ENCODE assay signal across 9 cellular contexts in genomic region chr7:1940863-1941262, GRCh38.
DNase-seq lines count a peak whose midpoint lies in the region; ATAC-seq and TF ChIP-seq lines count a peak whose summit lies in the region.
"Had no signal": no experiment of that assay in that cellular context is flagged by ENCODE, and none has a peak within 500 bp of the region (broad histone marks: within the 10 kb centered on the region; RNA-seq: fewer than 3 reads in every experiment).

No MANE protein-coding gene starts in this region.

- CTCF ChIA-PET in MCF 10A (lab: Yijun Ruan, JAX), result interaction anchor here (0.5 kb wide), 1 partner anchor 158 kb away, joined by 3 read pairs; no protein-coding TSS in a partner anchor
- CTCF ChIA-PET in PC-3 (lab: Charles Lee), result no interaction called here

- no peaks in the 10 kb centered on the region for H3K79me2 ChIP-seq in PC-3 (ENCODE audit: low read length)

- POLR2A ChIA-PET in MCF 10A (lab: Yijun Ruan, JAX), result no interaction called here
- POLR2A ChIA-PET in PC-3 (lab: Charles Lee; ENCODE audit: unreplicated experiment), result no interaction called here

- intact Hi-C loops in CD14-positive monocyte (cut with micrococcal nuclease) (loop anchor here (2.0 to 10.0 kb wide), 2 partner anchors 74 to 78 kb away; no protein-coding TSS in a partner anchor), heart left ventricle (cut with DNase I) (no loop called here), MCF 10A (cut with micrococcal nuclease) (no loop called here), PC-3 (cut with micrococcal nuclease) (no loop called here)

- no peak for TF ChIP-seq POLR2A in heart left ventricle (IDR thresholded peaks at IDR 0.05)

- H3K9me2 ChIP-seq in PC-3 (replicated peaks; ENCODE audit: low read length), result no peaks in the 10 kb centered on the region

- WGBS in heart left ventricle, 4 donors, result 80 to 93% (median 89%) methylated on average over 16 of the region's 16 CpGs

- peaks cover 0 to 8% (median 4%) of the 10 kb centered on the region in 3 donors for H3K27me3 Mint-ChIP-seq in CD14-positive monocyte (ENCODE audit: low read depth in 3 of 3)
- no peaks in the 10 kb centered on the region for H3K27me3 Mint-ChIP-seq in MCF 10A (ENCODE audit: insufficient read depth, unreplicated experiment)

- TF ChIP-seq CTCF in CD14-positive monocyte (IDR thresholded peaks at IDR 0.05) (no peak), heart left ventricle (IDR thresholded peaks at IDR 0.05) (no peak), MCF 10A (IDR thresholded peaks at IDR 0.05; ENCODE audit: unreplicated experiment) (no peak), PC-3 (conservative IDR thresholded peaks at IDR 0.05; ENCODE audit: low read depth, low read length) (no peak)

- peak overlapping the region; percentile 90 to 99 (median 95) for H3K27ac Mint-ChIP-seq in CD14-positive monocyte
- H3K27ac Mint-ChIP-seq in MCF 10A (ENCODE audit: low read depth, unreplicated experiment), result no peak overlapping the region

- H3K9me3 Mint-ChIP-seq in CD14-positive monocyte, result no peaks in the 10 kb centered on the region
- no peaks in the 10 kb centered on the region for H3K9me3 Mint-ChIP-seq in MCF 10A (ENCODE audit: unreplicated experiment)

- H3K27me3 ChIP-seq in heart left ventricle (no peaks in the 10 kb centered on the region), PC-3 (ENCODE audit: low read length) (no peaks in the 10 kb centered on the region)
- H3K27me3 ChIP-seq: colonic mucosa had no signal

- no peak overlapping the region for H3K9ac ChIP-seq in PC-3 (ENCODE audit: low read length)

- DNase-seq in CD14-positive monocyte (ENCODE audit: low spot score), result peak; percentile 46
- DNase-seq in Jurkat, Clone E6-1 (ENCODE audit: low read depth, low spot score), result no peak
- peak in 3 of 5 donors; percentile 18 to 83 (median 21) for DNase-seq in heart left ventricle
- no peak for DNase-seq in MCF 10A (ENCODE audit: unreplicated experiment)
- no peak for DNase-seq in HuH-7 (ENCODE audit: low spot score)
- DNase-seq in putamen (ENCODE audit: low spot score), result no peak
- DNase-seq in PC-3, result no peak

- H3K4me1 Mint-ChIP-seq in CD14-positive monocyte, result peaks cover 64% of the 10 kb centered on the region
- no peaks in the 10 kb centered on the region for H3K4me1 Mint-ChIP-seq in MCF 10A (ENCODE audit: insufficient read depth, unreplicated experiment)

- peak overlapping the region; percentile 23 for H3K4me3 ChIP-seq in Jurkat, Clone E6-1 (ENCODE audit: low read length)
- H3K4me3 ChIP-seq in heart left ventricle (peak overlapping the region in 1 of 12 donors; percentile 63), PC-3 (ENCODE audit: low read length) (no peak overlapping the region)

- H3K36me3 ChIP-seq in heart left ventricle (peaks cover 0 to 8% (median 0%) of the 10 kb centered on the region in 9 donors), PC-3 (ENCODE audit: low read depth, low read length) (no peaks in the 10 kb centered on the region)
- H3K36me3 ChIP-seq: colonic mucosa had no signal

- peaks cover 19 to 24% of the 10 kb centered on the region in 2 donors for H3K36me3 Mint-ChIP-seq in CD14-positive monocyte
- H3K36me3 Mint-ChIP-seq in MCF 10A (ENCODE audit: insufficient read depth, unreplicated experiment), result peaks cover 14% of the 10 kb centered on the region

- H3K4me3 Mint-ChIP-seq in CD14-positive monocyte (peak overlapping the region; percentile 88 to 94), MCF 10A (ENCODE audit: unreplicated experiment) (no peak overlapping the region)

- no peaks in the 10 kb centered on the region for H3F3A ChIP-seq in PC-3 (ENCODE audit: low read length, unreplicated experiment)

- H3K27ac ChIP-seq in heart left ventricle (peak overlapping the region in 4 of 12 donors; percentile 5 to 94 (median 77)), PC-3 (ENCODE audit: low read length) (no peak overlapping the region)

- H2AFZ ChIP-seq in PC-3 (ENCODE audit: low read length), result no peak overlapping the region

- no peaks in the 10 kb centered on the region for H4K20me1 ChIP-seq in PC-3 (ENCODE audit: low read length)

- H3K4me2 ChIP-seq in PC-3 (ENCODE audit: low read length), result no peak overlapping the region

- H3K4me1 ChIP-seq in heart left ventricle, result peaks cover 0 to 57% (median 13%) of the 10 kb centered on the region in 12 donors
- H3K4me1 ChIP-seq in PC-3 (ENCODE audit: insufficient read depth, low read length), result no peaks in the 10 kb centered on the region
- H3K4me1 ChIP-seq: colonic mucosa had no signal

- H3K9me3 ChIP-seq in heart left ventricle, result no peaks in the 10 kb centered on the region
- H3K9me3 ChIP-seq in PC-3 (ENCODE audit: low read length), result no peaks in the 10 kb centered on the region
- H3K9me3 ChIP-seq: colonic mucosa had no signal

- peak; percentile 18 for ATAC-seq in GM21360 (IDR thresholded peaks at IDR 0.05; ENCODE audit: unreplicated experiment)
- peak in 2 of 4 donors; percentile 6 to 66 for ATAC-seq in heart left ventricle
- no peak for ATAC-seq in PC-3

- BruUV-seq in MCF 10A (replicated peaks; lab: Mats Ljungman, UMichigan) (no TSS peak), PC-3 (replicated peaks; lab: Mats Ljungman, UMichigan) (no TSS peak)

Comparison
In these comparisons a context has a peak if more than half of its experiments do, and no peak if none do; other contexts are left out.
1. DNase-seq: peak in CD14-positive monocyte (single experiment) and heart left ventricle (3 of 5); none in Jurkat, Clone E6-1 (single experiment), MCF 10A (single experiment), HuH-7 (single experiment), putamen (single experiment) and PC-3 (single experiment).
2. intact Hi-C loops: an anchor here in CD14-positive monocyte (2.0 to 10.0 kb wide); none called in heart left ventricle, MCF 10A and PC-3.